8 cellular contexts compared by ENCODE assay signal in the genomic region with DNA sequence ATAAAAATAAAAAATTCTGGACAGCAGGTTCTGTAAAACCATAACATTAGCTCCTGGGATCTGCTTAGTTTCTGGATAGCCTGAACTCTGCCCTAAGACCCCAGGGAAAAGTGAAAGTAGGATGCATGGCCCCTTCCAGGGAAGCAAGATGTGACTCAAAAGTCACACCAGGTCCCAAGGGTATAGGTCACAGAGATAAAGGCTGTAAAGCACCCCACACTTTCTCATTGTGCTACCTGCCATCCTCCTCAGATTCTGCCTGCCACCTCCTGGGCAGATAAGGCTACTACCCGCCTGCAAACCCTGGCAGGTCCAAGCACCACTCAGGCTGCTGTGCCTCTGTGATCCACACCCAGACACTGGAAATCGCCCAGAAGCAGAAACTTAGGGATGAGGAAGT. TPM values are rescaled to one million over a fixed set of nuclear protein-coding genes. Genes with fewer than 3 reads are reported as not detected.
DNase-seq lines count a peak whose midpoint lies in the region; ATAC-seq and TF ChIP-seq lines count a peak whose summit lies in the region.

No MANE protein-coding gene starts in this region.

- DNase-seq in AG04449 (ENCODE audit: low read depth, low spot score) (peak; percentile 2), RWPE2 (ENCODE audit: low spot score) (no peak), iPS DF 6.9 (ENCODE audit: low read depth, low spot score) (peak; percentile 11), NCI-H2081 (lab: John Stamatoyannopoulos, UW) (no peak)
- peak; percentile 49 for DNase-seq in activated naive CD8-positive, alpha-beta T cell treated with anti-CD3 and anti-CD28 coated beads for 36 hours
- DNase-seq in stimulated activated CD4-positive, alpha-beta T cell treated with anti-CD3 and anti-CD28 coated beads, Interleukin-4, amount 100 ng/mL, for 1 hour: peak; percentile 56

- no peaks in the 10 kb centered on the region for H3K9me3 Mint-ChIP-seq in activated naive CD8-positive, alpha-beta T cell treated with anti-CD3 and anti-CD28 coated beads for 36 hours

- no peaks in the 10 kb centered on the region for H3K9me3 ChIP-seq in RWPE2 (ENCODE audit: severe bottlenecking)
- no peaks in the 10 kb centered on the region for H3K9me3 ChIP-seq in iPS DF 6.9 (ENCODE audit: control insufficient read depth, insufficient read depth, low read length)

- peak; percentile 68 for ATAC-seq in HG03196 (IDR thresholded peaks at IDR 0.05; ENCODE audit: unreplicated experiment)
- ATAC-seq in RWPE2 (ENCODE audit: low read depth): peak; percentile 84; the same call in 2 of the 3 replicates

- peak; percentile 21 for TF ChIP-seq CTCF in AG04449 (IDR thresholded peaks at IDR 0.05; ENCODE audit: insufficient read depth, low read length, missing control alignments)
- TF ChIP-seq CTCF in GM12875 (IDR thresholded peaks at IDR 0.05; ENCODE audit: borderline replicate concordance, insufficient read depth, low read depth, low read length): peak; percentile 87
- TF ChIP-seq CTCF in RWPE2 (IDR thresholded peaks at IDR 0.05; ENCODE audit: poor library complexity, severe bottlenecking): peak; percentile 58

- H3K36me3 Mint-ChIP-seq in activated naive CD8-positive, alpha-beta T cell treated with anti-CD3 and anti-CD28 coated beads for 36 hours: no peaks in the 10 kb centered on the region

- no peak overlapping the region for H3K4me3 Mint-ChIP-seq in activated naive CD8-positive, alpha-beta T cell treated with anti-CD3 and anti-CD28 coated beads for 36 hours

- H3K27me3 Mint-ChIP-seq in activated naive CD8-positive, alpha-beta T cell treated with anti-CD3 and anti-CD28 coated beads for 36 hours: no peaks in the 10 kb centered on the region

- H3K27me3 ChIP-seq in RWPE2 (ENCODE audit: insufficient read depth, poor library complexity, severe bottlenecking) (no peaks in the 10 kb centered on the region), iPS DF 6.9 (ENCODE audit: control insufficient read depth, insufficient read depth, low read length) (no peaks in the 10 kb centered on the region)

- H3K4me1 Mint-ChIP-seq in activated naive CD8-positive, alpha-beta T cell treated with anti-CD3 and anti-CD28 coated beads for 36 hours: peaks cover 2% of the 10 kb centered on the region

- H3K27ac ChIP-seq in RWPE2 (ENCODE audit: poor library complexity, severe bottlenecking) (no peak overlapping the region), iPS DF 6.9 (ENCODE audit: low read length) (no peak overlapping the region)

- H3K4me1 ChIP-seq in RWPE2 (ENCODE audit: insufficient read depth, poor library complexity, severe bottlenecking) (no peaks in the 10 kb centered on the region), iPS DF 6.9 (ENCODE audit: control insufficient read depth, insufficient read depth, low read length) (no peaks in the 10 kb centered on the region)

- no CpG with 5 or more reads among the region's 2 CpGs for WGBS in iPS DF 6.9 (ENCODE audit: insufficient coverage, insufficient read length)

- CTCF ChIA-PET in AG04449 (lab: Yijun Ruan, JAX): interaction anchor here (1.5 to 2.4 kb wide), 2 partner anchors 9 to 116 kb away, joined by 4 to 20 read pairs; no protein-coding TSS in a partner anchor

- no peaks in the 10 kb centered on the region for H3K36me3 ChIP-seq in RWPE2 (ENCODE audit: low read depth)
- no peaks in the 10 kb centered on the region for H3K36me3 ChIP-seq in iPS DF 6.9 (ENCODE audit: control insufficient read depth, insufficient read depth, low read length)

- no peak overlapping the region for H3K27ac Mint-ChIP-seq in activated naive CD8-positive, alpha-beta T cell treated with anti-CD3 and anti-CD28 coated beads for 36 hours

- POLR2A ChIA-PET in AG04449 (lab: Yijun Ruan, JAX): no interaction called here

- H3K4me3 ChIP-seq in AG04449 (ENCODE audit: low read depth, low read length): no peak overlapping the region
- no peak overlapping the region for H3K4me3 ChIP-seq in GM12875 (ENCODE audit: low read depth, low read length)
- H3K4me3 ChIP-seq in RWPE2 (ENCODE audit: severe bottlenecking): no peak overlapping the region
- no peak overlapping the region for H3K4me3 ChIP-seq in iPS DF 6.9 (ENCODE audit: low read length)

RNA-seq across cellular contexts. Expression of a gene that starts 20.6 kb away (rescaled TPM):
- not detected for total RNA-seq in activated naive CD8-positive, alpha-beta T cell treated with anti-CD3 and anti-CD28 coated beads for 36 hours

RNA-seq across cellular contexts. Expression of a gene that starts 21.6 kb away (rescaled TPM):
- not detected for total RNA-seq in activated naive CD8-positive, alpha-beta T cell treated with anti-CD3 and anti-CD28 coated beads for 36 hours

RNA-seq across cellular contexts. Expression of a gene that starts 44.8 kb away (rescaled TPM):
- total RNA-seq in activated naive CD8-positive, alpha-beta T cell treated with anti-CD3 and anti-CD28 coated beads for 36 hours: 1 to 10 TPM; 1.4 to 1.5 TPM

RNA-seq across cellular contexts. Expression of a gene that starts 59.5 kb away (rescaled TPM):
- not detected for total RNA-seq in activated naive CD8-positive, alpha-beta T cell treated with anti-CD3 and anti-CD28 coated beads for 36 hours

Comparison
In these comparisons a context has a peak if more than half of its experiments do, and no peak if none do; other contexts are left out.
1. DNase-seq: peak in AG04449 (single experiment), activated naive CD8-positive, alpha-beta T cell treated with anti-CD3 and anti-CD28 coated beads for 36 hours (single experiment), iPS DF 6.9 (single experiment) and stimulated activated CD4-positive, alpha-beta T cell treated with anti-CD3 and anti-CD28 coated beads, Interleukin-4, amount 100 ng/mL, for 1 hour (single experiment); none in RWPE2 (single experiment) and NCI-H2081 (0 of 2).
2. CTCF ChIP-seq: peak in every context shown above with its lines; median percentile 87 in GM12875; 58 in RWPE2; 21 in AG04449.